In the genomic region with DNA sequence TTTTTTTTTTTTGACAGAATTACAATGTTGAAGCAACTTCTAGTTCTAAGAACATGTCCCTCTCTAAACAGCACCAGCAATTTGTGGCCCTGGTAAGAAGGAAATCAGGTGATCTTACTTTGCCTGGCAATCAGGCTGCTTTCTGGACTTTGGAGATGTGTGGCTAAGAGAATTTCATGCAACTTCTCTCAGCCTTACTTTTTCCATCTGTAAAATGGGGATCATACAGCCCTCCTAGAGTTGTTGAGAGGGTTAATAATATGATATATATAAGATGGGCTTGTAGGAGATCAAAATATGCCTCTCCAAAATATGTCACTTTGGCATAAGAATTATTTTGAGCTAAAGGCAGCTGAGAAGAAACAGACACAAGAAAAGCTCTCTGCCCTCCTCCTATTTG, we compare ENCODE assay signal across 22 cellular contexts.
"Had no signal": no experiment of that assay in that cellular context is flagged by ENCODE, and none has a peak within 500 bp of the region (broad histone marks: within the 10 kb centered on the region; RNA-seq: fewer than 3 reads in every experiment).

No MANE protein-coding gene starts in this region.

- H3K27ac ChIP-seq: left lung, lower lobe of right lung, pancreas, prostate gland, skin epidermis, transverse colon, upper lobe of left lung, vagina had no signal

- H3K27me3 Mint-ChIP-seq: naive thymus-derived CD8-positive, alpha-beta T cell; stimulated activated memory B cell treated with anti-CD40 and anti-IgM and Interleukin-4, amounts not matched to agents 10 μg/mL and 1 μg/mL and 100 μg/mL, for 72 hours; stimulated activated naive CD8-positive, alpha-beta T cell treated with anti-CD3 and anti-CD28 coated beads, Interleukin-15, amount 100 ng/mL, for 72 hours had no signal

- H3K4me3 ChIP-seq: left lung, lower lobe of right lung, pancreas, prostate gland, skin epidermis, transverse colon, upper lobe of left lung, vagina had no signal

- ATAC-seq: left colon; lower lobe of right lung; pancreas; sciatic nerve; stimulated activated memory B cell treated with anti-CD40 and anti-IgM and Interleukin-4, amounts not matched to agents 10 μg/mL and 1 μg/mL and 100 μg/mL, for 72 hours had no signal

- H3K27ac Mint-ChIP-seq: nephron; stimulated activated memory B cell treated with anti-CD40 and anti-IgM and Interleukin-4, amounts not matched to agents 10 μg/mL and 1 μg/mL and 100 μg/mL, for 72 hours had no signal

- H3K4me3 Mint-ChIP-seq: naive thymus-derived CD8-positive, alpha-beta T cell; nephron; neural crest cell; stimulated activated memory B cell treated with anti-CD40 and anti-IgM and Interleukin-4, amounts not matched to agents 10 μg/mL and 1 μg/mL and 100 μg/mL, for 72 hours had no signal

- H3K4me1 Mint-ChIP-seq: nephron; neural crest cell; stimulated activated memory B cell treated with anti-CD40 and anti-IgM and Interleukin-4, amounts not matched to agents 10 μg/mL and 1 μg/mL and 100 μg/mL, for 72 hours had no signal

- DNase-seq: hippocampal formation, kidney, left colon, left lung, lower lobe of right lung, nucleus accumbens, pancreas, posterior cingulate gyrus, retina, right cardiac atrium, substantia nigra, transverse colon had no signal

- H3K36me3 Mint-ChIP-seq: naive thymus-derived CD8-positive, alpha-beta T cell; stimulated activated memory B cell treated with anti-CD40 and anti-IgM and Interleukin-4, amounts not matched to agents 10 μg/mL and 1 μg/mL and 100 μg/mL, for 72 hours had no signal

- H3K9me3 ChIP-seq: left lung, pancreas, prostate gland, vagina had no signal

- H3K27me3 ChIP-seq: left lung, pancreas, transverse colon, upper lobe of left lung, vagina had no signal

- H3K4me1 ChIP-seq: lower lobe of right lung, pancreas, prostate gland, transverse colon, upper lobe of left lung, vagina had no signal

- H3K9me3 Mint-ChIP-seq: stimulated activated memory B cell treated with anti-CD40 and anti-IgM and Interleukin-4, amounts not matched to agents 10 μg/mL and 1 μg/mL and 100 μg/mL, for 72 hours; stimulated activated naive CD8-positive, alpha-beta T cell treated with anti-CD3 and anti-CD28 coated beads, Interleukin-15, amount 100 ng/mL, for 72 hours had no signal

- H3K36me3 ChIP-seq: left lung, lower lobe of right lung, pancreas, prostate gland, transverse colon, upper lobe of left lung, vagina had no signal
